In genomic region chr18:22165603-22166069, GRCh38 we compare ENCODE assay signal across 15 cellular contexts. TPM values are rescaled to one million over a fixed set of nuclear protein-coding genes. Genes with fewer than 3 reads are reported as not detected.
DNase-seq lines count a peak whose midpoint lies in the region; ATAC-seq, FAIRE-seq and TF ChIP-seq lines count a peak whose summit lies in the region.
"Had no signal": no experiment of that assay in that cellular context is flagged by ENCODE, and none has a peak within 500 bp of the region (broad histone marks: within the 10 kb centered on the region; RNA-seq: fewer than 3 reads in every experiment).

No MANE protein-coding gene starts in this region.

- peaks cover 30% of the 10 kb centered on the region for H4K20me1 ChIP-seq in astrocyte (ENCODE audit: insufficient read depth, low read length)
- H4K20me1 ChIP-seq in osteoblast (ENCODE audit: insufficient read depth, low read length), result peaks cover 8% of the 10 kb centered on the region

- FAIRE-seq in astrocyte (lab: Jason Lieb, UNC), result no peak
- FAIRE-seq: bronchial epithelial cell had no signal

- H3K27ac ChIP-seq in CD8-positive, alpha-beta T cell (ENCODE audit: low read depth, low read length), result no peak overlapping the region
- H3K27ac ChIP-seq in astrocyte (ENCODE audit: low read depth, low read length) (no peak overlapping the region), osteoblast (ENCODE audit: low read depth, low read length) (no peak overlapping the region)
- H3K27ac ChIP-seq: HL-60 had no signal

- no peaks in the 10 kb centered on the region for H3K36me3 ChIP-seq in CD8-positive, alpha-beta T cell (ENCODE audit: insufficient read depth, low read length)
- H3K36me3 ChIP-seq in astrocyte (ENCODE audit: insufficient read depth, low read length), result no peaks in the 10 kb centered on the region
- H3K36me3 ChIP-seq in osteoblast (ENCODE audit: insufficient read depth, low read length), result no peaks in the 10 kb centered on the region

- peaks cover 30% of the 10 kb centered on the region for H3K4me1 ChIP-seq in CD8-positive, alpha-beta T cell (ENCODE audit: insufficient read depth, low read length)
- H3K4me1 ChIP-seq in astrocyte (ENCODE audit: insufficient read depth, low read length) (peaks cover 12% of the 10 kb centered on the region), osteoblast (ENCODE audit: insufficient read depth, low read length) (peaks cover 3% of the 10 kb centered on the region)

- peak overlapping the region; percentile 65 for H3K4me2 ChIP-seq in astrocyte (ENCODE audit: low read length)
- no peak overlapping the region for H3K4me2 ChIP-seq in osteoblast (ENCODE audit: insufficient read depth, low read length)

- peaks cover 5% of the 10 kb centered on the region for H3K36me3 Mint-ChIP-seq in CD8-positive, alpha-beta T cell
- no peaks in the 10 kb centered on the region for H3K36me3 Mint-ChIP-seq in astrocyte (ENCODE audit: low read depth, unreplicated experiment)

- CTCF ChIA-PET in CD8-positive, alpha-beta T cell (lab: Charles Lee), result no interaction called here
- CTCF ChIA-PET in HEK293T (lab: Yijun Ruan, JAX), result no interaction called here

- no peak for ATAC-seq in CD8-positive, alpha-beta T cell
- ATAC-seq in HG03460 (IDR thresholded peaks at IDR 0.05; ENCODE audit: unreplicated experiment), result no peak
- ATAC-seq: esophagus mucosa had no signal

- H3K9me3 Mint-ChIP-seq in CD8-positive, alpha-beta T cell, result no peaks in the 10 kb centered on the region
- H3K9me3 Mint-ChIP-seq in astrocyte (ENCODE audit: unreplicated experiment), result peaks cover 3% of the 10 kb centered on the region
- H3K9me3 Mint-ChIP-seq: activated B cell treated with CpG ODN at 0.5 μM for 24 hours had no signal

- H3K4me1 Mint-ChIP-seq in CD8-positive, alpha-beta T cell (ENCODE audit: low read depth), result peaks cover 23% of the 10 kb centered on the region
- peaks cover 6% of the 10 kb centered on the region for H3K4me1 Mint-ChIP-seq in astrocyte (ENCODE audit: low read depth, unreplicated experiment)

- no peak overlapping the region for H3K4me3 ChIP-seq in CD8-positive, alpha-beta T cell (ENCODE audit: low read depth, low read length)
- H3K4me3 ChIP-seq in astrocyte (ENCODE audit: insufficient read depth, low read depth, low read length) (no peak overlapping the region), iPS-18c (ENCODE audit: insufficient read depth, low read depth, low read length) (peak overlapping the region; percentile 34; the same call in 1 of the 2 replicates), osteoblast (ENCODE audit: insufficient read depth, low read length) (no peak overlapping the region)

- no peak for TF ChIP-seq CTCF in CD8-positive, alpha-beta T cell (IDR thresholded peaks at IDR 0.05)
- TF ChIP-seq CTCF in astrocyte (IDR thresholded peaks at IDR 0.05; ENCODE audit: insufficient read depth, low read depth, low read length) (no peak), osteoblast (IDR thresholded peaks at IDR 0.05; ENCODE audit: extremely low read depth, low read depth, low read length) (no peak)

- peak overlapping the region; percentile 5 for H3K4me3 Mint-ChIP-seq in CD8-positive, alpha-beta T cell
- H3K4me3 Mint-ChIP-seq in astrocyte (ENCODE audit: unreplicated experiment), result no peak overlapping the region
- H3K4me3 Mint-ChIP-seq: activated B cell treated with CpG ODN at 0.5 μM for 24 hours had no signal

- POLR2A ChIA-PET in CD8-positive, alpha-beta T cell (lab: Charles Lee), result no interaction called here
- POLR2A ChIA-PET in HEK293T (lab: Yijun Ruan, JAX), result no interaction called here

- no peaks in the 10 kb centered on the region for H3K9me3 ChIP-seq in CD8-positive, alpha-beta T cell (ENCODE audit: low read length)
- H3K9me3 ChIP-seq in astrocyte (ENCODE audit: insufficient read depth, low read depth, low read length), result no peaks in the 10 kb centered on the region
- no peaks in the 10 kb centered on the region for H3K9me3 ChIP-seq in iPS-18c (ENCODE audit: control insufficient read depth, insufficient read depth, low read length)
- H3K9me3 ChIP-seq in osteoblast (ENCODE audit: low read depth, low read length), result no peaks in the 10 kb centered on the region

- H2AFZ ChIP-seq in astrocyte (ENCODE audit: low read depth, low read length) (no peak overlapping the region), osteoblast (ENCODE audit: low read length) (no peak overlapping the region)

- intact Hi-C loops in CD8-positive, alpha-beta T cell (cut with DNase I, micrococcal nuclease), result loop anchor here in 1 of 2 experiments (5.0 kb wide), 2 partner anchors 177 to 197 kb away; no protein-coding TSS in a partner anchor

- no peak overlapping the region for H3K9ac ChIP-seq in astrocyte (ENCODE audit: low read length)

- H3K79me2 ChIP-seq in astrocyte (ENCODE audit: insufficient read depth, low read length) (peaks cover 12% of the 10 kb centered on the region), osteoblast (ENCODE audit: insufficient read depth, low read length) (peaks cover 10% of the 10 kb centered on the region)

- DNase-seq in CD8-positive, alpha-beta T cell, result no peak
- DNase-seq in astrocyte (ENCODE audit: low read depth), result no peak
- peak; percentile 9 for DNase-seq in osteoblast (ENCODE audit: insufficient read length, low spot score, missing footprints)
- DNase-seq in HEK293T (ENCODE audit: extremely low spot score), result no peak
- DNase-seq in NCI-H2227 treated with DMSO at 0.1 percent for 48 hours (lab: John Stamatoyannopoulos, UW), result no peak
- DNase-seq in activated CD4-positive, alpha-beta T cell treated with anti-CD3 and anti-CD28 coated beads, Interleukin-2, amount 50 U/mL, for 48 hours, result no peak
- DNase-seq: activated B cell treated with CpG ODN at 0.5 μM for 24 hours; activated T-cell treated with anti-CD3 and anti-CD28 coated beads, Interleukin-2, amount 50 U/mL, for 48 hours; NCI-H2107; NK-92 treated with Interleukin-12 subunit alpha and Interleukin-12 subunit beta, amount 100 ng/mL, for 24 hours had no signal

- no peak overlapping the region for H3K27ac Mint-ChIP-seq in CD8-positive, alpha-beta T cell
- no peak overlapping the region for H3K27ac Mint-ChIP-seq in astrocyte (ENCODE audit: unreplicated experiment)
- H3K27ac Mint-ChIP-seq: activated B cell treated with CpG ODN at 0.5 μM for 24 hours had no signal

- H3K27me3 ChIP-seq in CD8-positive, alpha-beta T cell (ENCODE audit: insufficient read depth, low read length), result peaks cover 49% of the 10 kb centered on the region
- H3K27me3 ChIP-seq in astrocyte (ENCODE audit: insufficient read depth, low read length), result peaks cover 77% of the 10 kb centered on the region
- peaks cover 82% of the 10 kb centered on the region for H3K27me3 ChIP-seq in osteoblast (ENCODE audit: insufficient read depth, low read length)

- peaks cover 69% of the 10 kb centered on the region for H3K27me3 Mint-ChIP-seq in CD8-positive, alpha-beta T cell (ENCODE audit: low read depth)
- H3K27me3 Mint-ChIP-seq in astrocyte (ENCODE audit: low read depth, unreplicated experiment), result peaks cover 66% of the 10 kb centered on the region

TF ChIP-seq in HEK293T, 16 proteins besides CTCF, POLR2A, EP300 and RAD21:
- TF ChIP-seq FOXA1 (IDR thresholded peaks at IDR 0.05), result no peak
- TF ChIP-seq FOXM1 (IDR thresholded peaks at IDR 0.05; ENCODE audit: borderline replicate concordance), result no peak
- no peak for TF ChIP-seq SUZ12 (IDR thresholded peaks at IDR 0.05)
- TF ChIP-seq NFRKB (IDR thresholded peaks at IDR 0.05), result no peak
- TF ChIP-seq L3MBTL2 (conservative IDR thresholded peaks at IDR 0.05), result no peak
- no peak for TF ChIP-seq TARDBP (IDR thresholded peaks at IDR 0.05)
- TF ChIP-seq FOXK2 (IDR thresholded peaks at IDR 0.05), result no peak
- no peak for TF ChIP-seq CTBP1 (IDR thresholded peaks at IDR 0.05; ENCODE audit: borderline replicate concordance)
- no peak for TF ChIP-seq ARNT (IDR thresholded peaks at IDR 0.05)
- no peak for TF ChIP-seq HDGF (IDR thresholded peaks at IDR 0.05; ENCODE audit: borderline replicate concordance)
- no peak for TF ChIP-seq SP1 (IDR thresholded peaks at IDR 0.05)
- TF ChIP-seq ZNF384 (IDR thresholded peaks at IDR 0.05), result no peak
- TF ChIP-seq BHLHE40 (IDR thresholded peaks at IDR 0.05; ENCODE audit: borderline replicate concordance), result no peak
- TF ChIP-seq PKNOX1 (IDR thresholded peaks at IDR 0.05), result no peak
- no peak for TF ChIP-seq LEF1 (IDR thresholded peaks at IDR 0.05; ENCODE audit: borderline replicate concordance)
- no peak for TF ChIP-seq ELF4 (IDR thresholded peaks at IDR 0.05)

RNA-seq across cellular contexts. Expression of gene GATA6, which starts 3.8 kb away (rescaled TPM):
- 1 to 10 TPM; 4.0 to 4.3 TPM for total RNA-seq in CD8-positive, alpha-beta T cell
- total RNA-seq in astrocyte (9.4 and 10.9 TPM in 2 replicates), osteoblast (10.9 and 16.6 TPM in 2 replicates)
- total RNA-seq: activated B cell treated with CpG ODN at 0.5 μM for 24 hours had no signal
